In genomic region chr2:44920751-44921150, GRCh38 we compare ENCODE assay signal across 1 cellular context.
TF ChIP-seq lines count a peak whose summit lies in the region.

No MANE protein-coding gene starts in this region.

TF ChIP-seq in H1, 55 proteins besides CTCF, POLR2A, EP300 and RAD21:
- TF ChIP-seq BRCA1 (IDR thresholded peaks at IDR 0.05; ENCODE audit: low read depth, low read length) = no peak
- no peak for TF ChIP-seq YY1 (IDR thresholded peaks at IDR 0.05; ENCODE audit: low read depth, low read length)
- TF ChIP-seq PHF8 (conservative IDR thresholded peaks at IDR 0.05; ENCODE audit: low read depth, low read length) = no peak
- no peak for TF ChIP-seq SP1 (IDR thresholded peaks at IDR 0.05; ENCODE audit: low read depth, low read length)
- TF ChIP-seq POLR2AphosphoS5 (IDR thresholded peaks at IDR 0.05; ENCODE audit: low read depth, low read length) = no peak
- no peak for TF ChIP-seq SIN3A (conservative IDR thresholded peaks at IDR 0.05 in 1 of 2, IDR thresholded peaks at IDR 0.05 in 1 of 2; ENCODE audit: low read depth in 1 of 2, low read length in 2 of 2)
- no peak for TF ChIP-seq CTBP2 (IDR thresholded peaks at IDR 0.05; ENCODE audit: borderline replicate concordance, insufficient read depth, insufficient read length, low read length)
- TF ChIP-seq HDAC6 (IDR thresholded peaks at IDR 0.05; ENCODE audit: low read depth, low read length) = no peak
- no peak for TF ChIP-seq HDAC2 (IDR thresholded peaks at IDR 0.05; ENCODE audit: borderline replicate concordance in 1 of 2, low read depth in 2 of 2, low read length in 2 of 2)
- TF ChIP-seq CREB1 (IDR thresholded peaks at IDR 0.05) = no peak
- TF ChIP-seq, protein P1, sequence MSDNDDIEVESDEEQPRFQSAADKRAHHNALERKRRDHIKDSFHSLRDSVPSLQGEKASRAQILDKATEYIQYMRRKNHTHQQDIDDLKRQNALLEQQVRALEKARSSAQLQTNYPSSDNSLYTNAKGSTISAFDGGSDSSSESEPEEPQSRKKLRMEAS (IDR thresholded peaks at IDR 0.05) = no peak
- TF ChIP-seq EZH2 (IDR thresholded peaks at IDR 0.05; ENCODE audit: low read depth, low read length, severe bottlenecking) = no peak
- no peak for TF ChIP-seq JUND (IDR thresholded peaks at IDR 0.05; ENCODE audit: low read length)
- no peak for TF ChIP-seq ATF2 (IDR thresholded peaks at IDR 0.05; ENCODE audit: low read length)
- no peak for TF ChIP-seq RXRA (IDR thresholded peaks at IDR 0.05; ENCODE audit: insufficient read depth, low read depth, low read length)
- TF ChIP-seq POU5F1 (IDR thresholded peaks at IDR 0.05; ENCODE audit: low read depth, low read length) = no peak
- no peak for TF ChIP-seq RBBP5 (IDR thresholded peaks at IDR 0.05; ENCODE audit: borderline replicate concordance, low read depth, low read length)
- TF ChIP-seq MAFK (IDR thresholded peaks at IDR 0.05; ENCODE audit: low read depth, low read length) = no peak
- no peak for TF ChIP-seq RFX5 (IDR thresholded peaks at IDR 0.05; ENCODE audit: borderline replicate concordance, low read depth, low read length)
TF ChIP-seq in H1: peak in this region for 0.
